1 cellular context compared by ENCODE assay signal in the genomic region with DNA sequence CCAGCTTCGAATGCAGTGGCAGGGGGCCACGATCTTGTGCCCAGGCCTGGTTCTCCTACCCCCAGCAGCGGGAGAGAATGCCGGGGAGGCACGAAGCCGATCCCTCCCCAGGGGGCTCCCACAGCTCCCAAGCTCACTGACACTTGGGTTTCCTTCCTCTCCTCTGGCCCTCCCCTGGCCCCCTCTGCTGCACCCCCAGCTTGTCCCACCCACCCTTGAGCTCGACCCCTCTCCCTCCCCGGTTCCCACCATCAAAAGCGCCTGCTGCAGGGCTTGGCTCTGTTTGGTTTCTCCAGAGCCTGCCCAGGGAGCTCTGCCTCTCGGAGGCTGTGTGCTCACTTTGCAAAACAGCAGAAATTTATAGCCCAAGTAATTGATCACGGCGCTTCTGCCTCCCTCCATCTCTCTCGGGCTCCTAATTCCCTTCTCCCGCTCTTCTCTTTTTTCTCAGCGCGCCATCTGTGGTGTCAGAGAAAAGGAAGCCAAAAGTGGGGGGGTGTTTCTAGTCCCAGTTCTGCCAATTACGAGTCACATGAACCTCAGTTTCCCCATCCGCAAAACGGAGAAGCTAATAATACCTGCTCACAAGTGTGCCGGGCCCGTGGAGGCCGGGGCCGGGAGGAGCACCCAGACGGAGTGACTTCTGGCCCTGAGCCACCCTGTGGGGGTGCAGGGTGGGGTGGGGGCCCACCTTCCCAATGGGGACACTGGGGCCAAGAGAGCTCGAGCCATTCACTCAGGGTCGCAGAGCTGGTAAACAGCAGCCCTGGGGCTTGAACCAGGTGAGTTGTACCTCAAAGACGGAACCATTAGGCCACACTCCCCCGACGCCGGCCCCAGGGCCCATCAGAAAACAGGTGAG.
TF ChIP-seq lines count a peak whose summit lies in the region.

No MANE protein-coding gene starts in this region.

TF ChIP-seq in IMR-90, 13 proteins besides CTCF, POLR2A, EP300 and RAD21 (continued from another document):
- TF ChIP-seq, protein P1, sequence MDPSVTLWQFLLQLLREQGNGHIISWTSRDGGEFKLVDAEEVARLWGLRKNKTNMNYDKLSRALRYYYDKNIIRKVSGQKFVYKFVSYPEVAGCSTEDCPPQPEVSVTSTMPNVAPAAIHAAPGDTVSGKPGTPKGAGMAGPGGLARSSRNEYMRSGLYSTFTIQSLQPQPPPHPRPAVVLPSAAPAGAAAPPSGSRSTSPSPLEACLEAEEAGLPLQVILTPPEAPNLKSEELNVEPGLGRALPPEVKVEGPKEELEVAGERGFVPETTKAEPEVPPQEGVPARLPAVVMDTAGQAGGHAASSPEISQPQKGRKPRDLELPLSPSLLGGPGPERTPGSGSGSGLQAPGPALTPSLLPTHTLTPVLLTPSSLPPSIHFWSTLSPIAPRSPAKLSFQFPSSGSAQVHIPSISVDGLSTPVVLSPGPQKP (IDR thresholded peaks at IDR 0.05; ENCODE audit: borderline replicate concordance, low read depth, low read length), result no peak
